1 cellular context compared by ENCODE assay signal in the genomic region with DNA sequence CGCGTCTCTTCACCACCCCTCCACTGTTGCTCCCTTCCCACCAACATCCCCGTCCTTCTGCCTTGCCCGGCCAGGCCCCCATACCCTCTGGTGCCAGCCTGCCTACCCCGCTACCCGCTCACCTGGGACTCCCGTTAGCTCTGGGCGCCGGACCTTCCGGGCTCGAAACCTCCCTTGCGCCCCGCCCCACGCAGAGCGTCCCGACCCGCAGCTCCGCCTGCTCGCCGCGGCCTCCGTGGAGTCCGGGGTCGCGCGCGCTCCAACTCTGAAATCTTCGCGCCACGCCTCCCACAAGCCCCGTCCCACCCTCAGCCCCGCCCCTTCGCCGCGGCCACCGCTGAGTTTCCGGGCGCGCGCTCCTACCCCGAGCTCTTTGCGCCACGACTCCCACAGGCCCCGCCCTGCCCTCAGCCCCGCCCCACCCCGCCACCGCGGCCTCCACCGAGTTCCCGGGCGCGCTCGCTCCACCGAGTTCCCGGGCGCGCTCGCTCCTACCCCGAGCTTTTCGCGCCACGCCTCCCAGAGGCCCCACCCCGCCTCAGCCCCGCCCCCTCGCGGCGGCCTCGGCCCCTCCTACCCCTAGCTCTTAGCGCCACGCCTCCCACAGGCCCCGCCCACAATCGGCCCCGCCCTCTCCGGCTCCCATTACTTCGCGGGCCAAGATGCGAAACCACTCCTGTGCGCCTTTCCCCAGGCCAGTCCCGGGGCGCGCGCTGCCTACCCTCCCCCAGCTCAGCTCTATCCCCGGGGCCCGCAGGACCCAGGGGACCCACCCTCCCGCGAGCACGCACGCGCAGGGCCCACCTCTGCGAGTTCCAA.
TF ChIP-seq lines count a peak whose summit lies in the region.

A gene (minus strand): TSS at position 267 of the 819 bp plus-strand sequence. CDS start 5,617 bp downstream, outside the sequence.

TF ChIP-seq in HEK293, 187 proteins besides CTCF, POLR2A, EP300 and RAD21 (continued from another document and continues in another):
- TF ChIP-seq, protein P1, sequence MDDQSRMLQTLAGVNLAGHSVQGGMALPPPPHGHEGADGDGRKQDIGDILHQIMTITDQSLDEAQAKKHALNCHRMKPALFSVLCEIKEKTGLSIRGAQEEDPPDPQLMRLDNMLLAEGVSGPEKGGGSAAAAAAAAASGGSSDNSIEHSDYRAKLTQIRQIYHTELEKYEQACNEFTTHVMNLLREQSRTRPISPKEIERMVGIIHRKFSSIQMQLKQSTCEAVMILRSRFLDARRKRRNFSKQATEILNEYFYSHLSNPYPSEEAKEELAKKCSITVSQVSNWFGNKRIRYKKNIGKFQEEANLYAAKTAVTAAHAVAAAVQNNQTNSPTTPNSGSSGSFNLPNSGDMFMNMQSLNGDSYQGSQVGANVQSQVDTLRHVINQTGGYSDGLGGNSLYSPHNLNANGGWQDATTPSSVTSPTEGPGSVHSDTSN (CRISPR knock-in tag; IDR thresholded peaks at IDR 0.05) = peak; percentile 69; the same call in 1 of the 2 replicates
- TF ChIP-seq ZNF548 (tag by site-specific recombination; IDR thresholded peaks at IDR 0.05) = no peak
- TF ChIP-seq, protein P2, sequence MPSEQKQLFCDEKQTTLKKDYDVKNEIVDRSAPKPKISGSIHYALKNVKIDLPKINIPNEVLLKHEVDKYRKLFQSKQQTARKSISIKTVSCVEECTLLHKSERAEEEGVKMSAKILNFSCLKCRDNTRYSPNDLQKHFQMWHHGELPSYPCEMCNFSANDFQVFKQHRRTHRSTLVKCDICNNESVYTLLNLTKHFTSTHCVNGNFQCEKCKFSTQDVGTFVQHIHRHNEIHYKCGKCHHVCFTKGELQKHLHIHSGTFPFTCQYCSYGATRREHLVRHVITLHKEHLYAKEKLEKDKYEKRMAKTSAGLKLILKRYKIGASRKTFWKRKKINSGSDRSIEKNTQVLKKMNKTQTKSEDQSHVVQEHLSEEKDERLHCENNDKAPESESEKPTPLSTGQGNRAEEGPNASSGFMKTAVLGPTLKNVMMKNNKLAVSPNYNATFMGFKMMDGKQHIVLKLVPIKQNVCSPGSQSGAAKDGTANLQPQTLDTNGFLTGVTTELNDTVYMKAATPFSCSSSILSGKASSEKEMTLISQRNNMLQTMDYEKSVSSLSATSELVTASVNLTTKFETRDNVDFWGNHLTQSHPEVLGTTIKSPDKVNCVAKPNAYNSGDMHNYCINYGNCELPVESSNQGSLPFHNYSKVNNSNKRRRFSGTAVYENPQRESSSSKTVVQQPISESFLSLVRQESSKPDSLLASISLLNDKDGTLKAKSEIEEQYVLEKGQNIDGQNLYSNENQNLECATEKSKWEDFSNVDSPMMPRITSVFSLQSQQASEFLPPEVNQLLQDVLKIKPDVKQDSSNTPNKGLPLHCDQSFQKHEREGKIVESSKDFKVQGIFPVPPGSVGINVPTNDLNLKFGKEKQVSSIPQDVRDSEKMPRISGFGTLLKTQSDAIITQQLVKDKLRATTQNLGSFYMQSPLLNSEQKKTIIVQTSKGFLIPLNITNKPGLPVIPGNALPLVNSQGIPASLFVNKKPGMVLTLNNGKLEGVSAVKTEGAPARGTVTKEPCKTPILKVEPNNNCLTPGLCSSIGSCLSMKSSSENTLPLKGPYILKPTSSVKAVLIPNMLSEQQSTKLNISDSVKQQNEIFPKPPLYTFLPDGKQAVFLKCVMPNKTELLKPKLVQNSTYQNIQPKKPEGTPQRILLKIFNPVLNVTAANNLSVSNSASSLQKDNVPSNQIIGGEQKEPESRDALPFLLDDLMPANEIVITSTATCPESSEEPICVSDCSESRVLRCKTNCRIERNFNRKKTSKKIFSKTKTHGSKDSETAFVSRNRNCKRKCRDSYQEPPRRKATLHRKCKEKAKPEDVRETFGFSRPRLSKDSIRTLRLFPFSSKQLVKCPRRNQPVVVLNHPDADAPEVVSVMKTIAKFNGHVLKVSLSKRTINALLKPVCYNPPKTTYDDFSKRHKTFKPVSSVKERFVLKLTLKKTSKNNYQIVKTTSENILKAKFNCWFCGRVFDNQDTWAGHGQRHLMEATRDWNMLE (tag by site-specific recombination; conservative IDR thresholded peaks at IDR 0.05; ENCODE audit: low read depth) = no peak
- TF ChIP-seq ZNF529 (tag by site-specific recombination; IDR thresholded peaks at IDR 0.05; ENCODE audit: insufficient replicate concordance) = no peak
- TF ChIP-seq GFI1B (tag by site-specific recombination; IDR thresholded peaks at IDR 0.05) = no peak
- TF ChIP-seq KLF16 (tag by site-specific recombination; IDR thresholded peaks at IDR 0.05) = peak; percentile 92
- no peak; the same call in 1 of the 2 replicates for TF ChIP-seq IKZF3 (tag by site-specific recombination; IDR thresholded peaks at IDR 0.05)
- no peak for TF ChIP-seq ZNF48 (tag by site-specific recombination; IDR thresholded peaks at IDR 0.05)
- TF ChIP-seq ZFP3 (tag by site-specific recombination; IDR thresholded peaks at IDR 0.05; ENCODE audit: low read depth) = no peak
- TF ChIP-seq ZNF350 (tag by site-specific recombination; IDR thresholded peaks at IDR 0.05) = no peak
- TF ChIP-seq ZNF302 (tag by site-specific recombination; IDR thresholded peaks at IDR 0.05; ENCODE audit: low read depth) = no peak
- TF ChIP-seq, protein P3, sequence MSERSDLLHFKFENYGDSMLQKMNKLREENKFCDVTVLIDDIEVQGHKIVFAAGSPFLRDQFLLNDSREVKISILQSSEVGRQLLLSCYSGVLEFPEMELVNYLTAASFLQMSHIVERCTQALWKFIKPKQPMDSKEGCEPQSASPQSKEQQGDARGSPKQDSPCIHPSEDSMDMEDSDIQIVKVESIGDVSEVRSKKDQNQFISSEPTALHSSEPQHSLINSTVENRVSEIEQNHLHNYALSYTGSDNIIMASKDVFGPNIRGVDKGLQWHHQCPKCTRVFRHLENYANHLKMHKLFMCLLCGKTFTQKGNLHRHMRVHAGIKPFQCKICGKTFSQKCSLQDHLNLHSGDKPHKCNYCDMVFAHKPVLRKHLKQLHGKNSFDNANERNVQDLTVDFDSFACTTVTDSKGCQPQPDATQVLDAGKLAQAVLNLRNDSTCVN (tag by site-specific recombination; optimal IDR thresholded peaks at IDR 0.05) = peak; percentile 97
- TF ChIP-seq ZBTB48 (tag by site-specific recombination; IDR thresholded peaks at IDR 0.05) = peak; percentile 70
- TF ChIP-seq ZNF133 (tag by site-specific recombination; IDR thresholded peaks at IDR 0.05) = no peak
- TF ChIP-seq ZNF707 (tag by site-specific recombination; IDR thresholded peaks at IDR 0.05) = no peak
- TF ChIP-seq, protein P4, sequence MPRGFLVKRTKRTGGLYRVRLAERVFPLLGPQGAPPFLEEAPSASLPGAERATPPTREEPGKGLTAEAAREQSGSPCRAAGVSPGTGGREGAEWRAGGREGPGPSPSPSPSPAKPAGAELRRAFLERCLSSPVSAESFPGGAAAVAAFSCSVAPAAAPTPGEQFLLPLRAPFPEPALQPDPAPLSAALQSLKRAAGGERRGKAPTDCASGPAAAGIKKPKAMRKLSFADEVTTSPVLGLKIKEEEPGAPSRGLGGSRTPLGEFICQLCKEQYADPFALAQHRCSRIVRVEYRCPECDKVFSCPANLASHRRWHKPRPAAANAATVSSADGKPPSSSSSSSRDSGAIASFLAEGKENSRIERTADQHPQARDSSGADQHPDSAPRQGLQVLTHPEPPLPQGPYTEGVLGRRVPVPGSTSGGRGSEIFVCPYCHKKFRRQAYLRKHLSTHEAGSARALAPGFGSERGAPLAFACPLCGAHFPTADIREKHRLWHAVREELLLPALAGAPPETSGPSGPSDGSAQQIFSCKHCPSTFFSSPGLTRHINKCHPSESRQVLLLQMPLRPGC (tag by site-specific recombination; IDR thresholded peaks at IDR 0.05) = peak; percentile 65; the same call in 1 of the 2 replicates
- TF ChIP-seq ZNF621 (tag by site-specific recombination; IDR thresholded peaks at IDR 0.05) = no peak
- TF ChIP-seq KLF8 (tag by site-specific recombination; IDR thresholded peaks at IDR 0.05) = peak; percentile 88
- peak; percentile 82 for TF ChIP-seq ZNF600 (tag by site-specific recombination; IDR thresholded peaks at IDR 0.05)
- peak; percentile 100 for TF ChIP-seq ZNF341 (tag by site-specific recombination; IDR thresholded peaks at IDR 0.05; ENCODE audit: low read depth)
- no peak for TF ChIP-seq ZNF670 (tag by site-specific recombination; IDR thresholded peaks at IDR 0.05; ENCODE audit: low read depth)
- TF ChIP-seq BCL11A (tag by site-specific recombination; IDR thresholded peaks at IDR 0.05; ENCODE audit: low read depth) = no peak
- peak; percentile 90 for TF ChIP-seq SP3 (tag by site-specific recombination; IDR thresholded peaks at IDR 0.05)
- TF ChIP-seq, protein P5, sequence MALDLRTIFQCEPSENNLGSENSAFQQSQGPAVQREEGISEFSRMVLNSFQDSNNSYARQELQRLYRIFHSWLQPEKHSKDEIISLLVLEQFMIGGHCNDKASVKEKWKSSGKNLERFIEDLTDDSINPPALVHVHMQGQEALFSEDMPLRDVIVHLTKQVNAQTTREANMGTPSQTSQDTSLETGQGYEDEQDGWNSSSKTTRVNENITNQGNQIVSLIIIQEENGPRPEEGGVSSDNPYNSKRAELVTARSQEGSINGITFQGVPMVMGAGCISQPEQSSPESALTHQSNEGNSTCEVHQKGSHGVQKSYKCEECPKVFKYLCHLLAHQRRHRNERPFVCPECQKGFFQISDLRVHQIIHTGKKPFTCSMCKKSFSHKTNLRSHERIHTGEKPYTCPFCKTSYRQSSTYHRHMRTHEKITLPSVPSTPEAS (tag by site-specific recombination; IDR thresholded peaks at IDR 0.05) = no peak
- no peak for TF ChIP-seq ZNF184 (tag by site-specific recombination; IDR thresholded peaks at IDR 0.05)
- no peak for TF ChIP-seq ZNF473 (tag by site-specific recombination; IDR thresholded peaks at IDR 0.05)
- TF ChIP-seq, protein P6, sequence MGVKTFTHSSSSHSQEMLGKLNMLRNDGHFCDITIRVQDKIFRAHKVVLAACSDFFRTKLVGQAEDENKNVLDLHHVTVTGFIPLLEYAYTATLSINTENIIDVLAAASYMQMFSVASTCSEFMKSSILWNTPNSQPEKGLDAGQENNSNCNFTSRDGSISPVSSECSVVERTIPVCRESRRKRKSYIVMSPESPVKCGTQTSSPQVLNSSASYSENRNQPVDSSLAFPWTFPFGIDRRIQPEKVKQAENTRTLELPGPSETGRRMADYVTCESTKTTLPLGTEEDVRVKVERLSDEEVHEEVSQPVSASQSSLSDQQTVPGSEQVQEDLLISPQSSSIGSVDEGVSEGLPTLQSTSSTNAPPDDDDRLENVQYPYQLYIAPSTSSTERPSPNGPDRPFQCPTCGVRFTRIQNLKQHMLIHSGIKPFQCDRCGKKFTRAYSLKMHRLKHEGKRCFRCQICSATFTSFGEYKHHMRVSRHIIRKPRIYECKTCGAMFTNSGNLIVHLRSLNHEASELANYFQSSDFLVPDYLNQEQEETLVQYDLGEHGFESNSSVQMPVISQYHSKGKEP (tag by site-specific recombination; IDR thresholded peaks at IDR 0.05) = no peak
- TF ChIP-seq ZNF239 (tag by site-specific recombination; IDR thresholded peaks at IDR 0.05) = 0 out of 2 replicates have a peak, but pooled peaks have one; percentile 63
- TF ChIP-seq, protein P7, sequence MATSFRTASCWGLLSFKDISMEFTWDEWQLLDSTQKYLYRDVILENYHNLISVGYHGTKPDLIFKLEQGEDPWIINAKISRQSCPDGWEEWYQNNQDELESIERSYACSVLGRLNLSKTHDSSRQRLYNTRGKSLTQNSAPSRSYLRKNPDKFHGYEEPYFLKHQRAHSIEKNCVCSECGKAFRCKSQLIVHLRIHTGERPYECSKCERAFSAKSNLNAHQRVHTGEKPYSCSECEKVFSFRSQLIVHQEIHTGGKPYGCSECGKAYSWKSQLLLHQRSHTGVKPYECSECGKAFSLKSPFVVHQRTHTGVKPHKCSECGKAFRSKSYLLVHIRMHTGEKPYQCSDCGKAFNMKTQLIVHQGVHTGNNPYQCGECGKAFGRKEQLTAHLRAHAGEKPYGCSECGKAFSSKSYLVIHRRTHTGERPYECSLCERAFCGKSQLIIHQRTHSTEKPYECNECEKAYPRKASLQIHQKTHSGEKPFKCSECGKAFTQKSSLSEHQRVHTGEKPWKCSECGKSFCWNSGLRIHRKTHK (tag by site-specific recombination; IDR thresholded peaks at IDR 0.05) = no peak
- no peak for TF ChIP-seq ZNF155 (tag by site-specific recombination; IDR thresholded peaks at IDR 0.05)
- TF ChIP-seq YY1 (tag by site-specific recombination; IDR thresholded peaks at IDR 0.05) = no peak
- peak; percentile 99 for TF ChIP-seq GLIS2 (tag by site-specific recombination; IDR thresholded peaks at IDR 0.05)
- peak; percentile 88 for TF ChIP-seq ZNF792 (tag by site-specific recombination; IDR thresholded peaks at IDR 0.05)
- TF ChIP-seq ZNF791 (tag by site-specific recombination; IDR thresholded peaks at IDR 0.05) = no peak
- TF ChIP-seq ZNF354C (tag by site-specific recombination; IDR thresholded peaks at IDR 0.05; ENCODE audit: borderline replicate concordance, low read depth) = no peak
- TF ChIP-seq, protein P8, sequence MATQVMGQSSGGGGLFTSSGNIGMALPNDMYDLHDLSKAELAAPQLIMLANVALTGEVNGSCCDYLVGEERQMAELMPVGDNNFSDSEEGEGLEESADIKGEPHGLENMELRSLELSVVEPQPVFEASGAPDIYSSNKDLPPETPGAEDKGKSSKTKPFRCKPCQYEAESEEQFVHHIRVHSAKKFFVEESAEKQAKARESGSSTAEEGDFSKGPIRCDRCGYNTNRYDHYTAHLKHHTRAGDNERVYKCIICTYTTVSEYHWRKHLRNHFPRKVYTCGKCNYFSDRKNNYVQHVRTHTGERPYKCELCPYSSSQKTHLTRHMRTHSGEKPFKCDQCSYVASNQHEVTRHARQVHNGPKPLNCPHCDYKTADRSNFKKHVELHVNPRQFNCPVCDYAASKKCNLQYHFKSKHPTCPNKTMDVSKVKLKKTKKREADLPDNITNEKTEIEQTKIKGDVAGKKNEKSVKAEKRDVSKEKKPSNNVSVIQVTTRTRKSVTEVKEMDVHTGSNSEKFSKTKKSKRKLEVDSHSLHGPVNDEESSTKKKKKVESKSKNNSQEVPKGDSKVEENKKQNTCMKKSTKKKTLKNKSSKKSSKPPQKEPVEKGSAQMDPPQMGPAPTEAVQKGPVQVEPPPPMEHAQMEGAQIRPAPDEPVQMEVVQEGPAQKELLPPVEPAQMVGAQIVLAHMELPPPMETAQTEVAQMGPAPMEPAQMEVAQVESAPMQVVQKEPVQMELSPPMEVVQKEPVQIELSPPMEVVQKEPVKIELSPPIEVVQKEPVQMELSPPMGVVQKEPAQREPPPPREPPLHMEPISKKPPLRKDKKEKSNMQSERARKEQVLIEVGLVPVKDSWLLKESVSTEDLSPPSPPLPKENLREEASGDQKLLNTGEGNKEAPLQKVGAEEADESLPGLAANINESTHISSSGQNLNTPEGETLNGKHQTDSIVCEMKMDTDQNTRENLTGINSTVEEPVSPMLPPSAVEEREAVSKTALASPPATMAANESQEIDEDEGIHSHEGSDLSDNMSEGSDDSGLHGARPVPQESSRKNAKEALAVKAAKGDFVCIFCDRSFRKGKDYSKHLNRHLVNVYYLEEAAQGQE (tag by site-specific recombination; IDR thresholded peaks at IDR 0.05) = no peak
- TF ChIP-seq, protein P9, sequence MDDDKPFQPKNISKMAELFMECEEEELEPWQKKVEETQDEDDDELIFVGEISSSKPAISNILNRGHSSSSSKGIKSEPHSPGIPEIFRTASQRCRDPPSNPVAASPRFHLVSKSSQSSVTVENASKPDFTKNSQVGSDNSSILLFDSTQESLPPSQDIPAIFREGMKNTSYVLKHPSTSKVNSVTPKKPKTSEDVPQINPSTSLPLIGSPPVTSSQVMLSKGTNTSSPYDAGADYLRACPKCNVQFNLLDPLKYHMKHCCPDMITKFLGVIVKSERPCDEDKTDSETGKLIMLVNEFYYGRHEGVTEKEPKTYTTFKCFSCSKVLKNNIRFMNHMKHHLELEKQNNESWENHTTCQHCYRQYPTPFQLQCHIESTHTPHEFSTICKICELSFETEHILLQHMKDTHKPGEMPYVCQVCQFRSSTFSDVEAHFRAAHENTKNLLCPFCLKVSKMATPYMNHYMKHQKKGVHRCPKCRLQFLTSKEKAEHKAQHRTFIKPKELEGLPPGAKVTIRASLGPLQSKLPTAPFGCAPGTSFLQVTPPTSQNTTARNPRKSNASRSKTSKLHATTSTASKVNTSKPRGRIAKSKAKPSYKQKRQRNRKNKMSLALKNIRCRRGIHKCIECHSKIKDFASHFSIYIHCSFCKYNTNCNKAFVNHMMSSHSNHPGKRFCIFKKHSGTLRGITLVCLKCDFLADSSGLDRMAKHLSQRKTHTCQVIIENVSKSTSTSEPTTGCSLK (tag by site-specific recombination; IDR thresholded peaks at IDR 0.05) = no peak
